ENCODE assay signal across 22 cellular contexts in the genomic region with DNA sequence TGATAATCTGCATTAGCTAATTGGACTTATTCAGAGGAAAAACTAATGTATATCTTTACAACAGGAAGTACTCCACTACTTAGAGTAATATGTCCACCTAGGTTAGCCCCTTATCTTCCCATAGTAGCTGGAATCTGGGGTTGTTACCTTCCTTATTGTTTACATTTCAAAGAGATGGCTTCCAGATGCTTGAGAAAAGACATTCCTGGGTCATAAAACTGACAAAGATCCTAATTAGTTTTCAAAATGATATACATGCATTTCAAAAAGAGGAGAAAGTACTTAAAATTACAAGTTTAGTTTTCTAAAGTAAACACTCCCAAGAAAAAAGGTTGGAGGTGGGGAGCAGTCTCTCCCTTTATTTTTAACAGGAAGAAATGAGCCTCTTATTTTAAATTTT.
"Had no signal": no experiment of that assay in that cellular context is flagged by ENCODE, and none has a peak within 500 bp of the region (broad histone marks: within the 10 kb centered on the region; RNA-seq: fewer than 3 reads in every experiment).

No MANE protein-coding gene starts in this region.

- H3K4me1 ChIP-seq: heart left ventricle, left ventricle myocardium inferior, lower lobe of right lung, stomach, transverse colon had no signal

- H3K27me3 Mint-ChIP-seq: memory B cell, naive B cell had no signal

- DNase-seq: cerebellar nuclear complex; dorsolateral prefrontal cortex; effector CD8-positive, alpha-beta T cell; heart left ventricle; hippocampal formation; left ventricle myocardium inferior; lower lobe of right lung; naive B cell; posterior cingulate gyrus; sigmoid colon; stimulated activated CD4-positive, alpha-beta T cell treated with anti-CD3 and anti-CD28 coated beads, Interleukin-2, amount 100 ng/mL, for 24 hours; stimulated activated CD4-positive, alpha-beta T cell treated with anti-CD3 and anti-CD28 coated beads, Interleukin-4, amount 100 ng/mL, for 4 hours; stimulated activated naive CD4-positive, alpha-beta T cell; stomach; substantia nigra; transverse colon had no signal

- H3K4me3 Mint-ChIP-seq: memory B cell had no signal

- H3K36me3 Mint-ChIP-seq: memory B cell, naive B cell had no signal

- H3K27ac ChIP-seq: dorsolateral prefrontal cortex, heart left ventricle, left ventricle myocardium inferior, lower lobe of right lung, sigmoid colon, skin epidermis, stomach, thoracic aorta, transverse colon had no signal

- H3K36me3 ChIP-seq: heart left ventricle, left ventricle myocardium inferior, lower lobe of right lung, sigmoid colon, stomach, thoracic aorta, transverse colon had no signal

- FAIRE-seq: colon, frontal cortex, islet of Langerhans had no signal

- H3K27me3 ChIP-seq: dorsolateral prefrontal cortex, heart left ventricle, sigmoid colon, stomach, transverse colon had no signal

- H3K9me3 ChIP-seq: lower lobe of right lung, sigmoid colon, stomach, thoracic aorta, transverse colon had no signal

- H3K4me3 ChIP-seq: dorsolateral prefrontal cortex, heart left ventricle, left ventricle myocardium inferior, lower lobe of right lung, sigmoid colon, skin epidermis, stomach, thoracic aorta, transverse colon had no signal

- H3K27ac Mint-ChIP-seq: memory B cell had no signal
